Comparison of ENCODE assay signal across 34 cellular contexts in genomic region chr1:210554382-210554781, GRCh38.
"Had no signal": no experiment of that assay in that cellular context is flagged by ENCODE, and none has a peak within 500 bp of the region (broad histone marks: within the 10 kb centered on the region; RNA-seq: fewer than 3 reads in every experiment).

No MANE protein-coding gene starts in this region.

- H3K27me3 ChIP-seq: MG63 had no signal

- DNase-seq: Karpas-422, Kasumi-1, MG63, MM.1S, MV-4-11, NCI-H1048, NCI-H1092, NCI-H1092 treated with DMSO at 0.1 percent for 48 hours, NCI-H1105, NCI-H1105 treated with DMSO at 0.1 percent for 48 hours, NCI-H1417, NCI-H1417 treated with DMSO at 0.1 percent for 48 hours, NCI-H1436, NCI-H1436 treated with DMSO at 0.1 percent for 48 hours, NCI-H146, NCI-H1694, NCI-H1694 treated with DMSO at 0.1 percent for 48 hours, NCI-H187, NCI-H187 treated with DMSO at 0.1 percent for 48 hours, NCI-H1930, NCI-H2029, NCI-H2029 treated with DMSO at 0.1 percent for 48 hours, NCI-H2081, NCI-H2081 treated with DMSO at 0.1 percent for 48 hours, NCI-H2107, NCI-H2171, NCI-H2171 treated with DMSO at 0.1 percent for 48 hours, NCI-H2227 treated with DMSO at 0.1 percent for 48 hours, NCI-H226, NCI-H345, NCI-H446, NCI-H446 treated with DMSO at 0.1 percent for 48 hours, NCI-H510A, NCI-H510A treated with DMSO at 0.1 percent for 48 hours had no signal

- H3K9me3 ChIP-seq: MG63 had no signal

- H3K36me3 ChIP-seq: MG63 had no signal

- H3K4me3 ChIP-seq: MG63 had no signal
